ENCODE assay signal across 13 cellular contexts in the genomic region with DNA sequence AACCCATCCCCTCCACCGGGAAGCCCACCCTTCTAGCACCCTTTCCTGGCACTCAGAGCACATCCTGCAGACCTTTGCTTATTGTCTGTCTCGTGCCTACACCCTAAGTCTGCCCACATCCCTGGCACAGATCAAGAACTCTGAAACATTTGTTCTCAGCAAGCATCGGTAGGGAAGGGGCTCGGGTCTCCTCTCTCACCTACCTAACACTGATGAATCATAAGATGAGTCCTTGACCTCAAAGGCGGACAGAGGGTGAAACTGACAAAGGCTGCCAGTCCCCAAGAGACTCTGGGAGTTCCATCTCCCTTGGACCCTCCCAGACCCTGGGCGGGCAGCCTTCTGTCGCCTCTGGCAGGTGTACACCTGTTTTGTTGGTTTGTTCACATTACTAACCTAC. TPM values are rescaled to one million over a fixed set of nuclear protein-coding genes. Genes with fewer than 3 reads are reported as not detected.
"Had no signal": no experiment of that assay in that cellular context is flagged by ENCODE, and none has a peak within 500 bp of the region (broad histone marks: within the 10 kb centered on the region; RNA-seq: fewer than 3 reads in every experiment).

No MANE protein-coding gene starts in this region.

- H3K27me3 ChIP-seq: colonic mucosa, right lobe of liver had no signal

- ATAC-seq: psoas muscle; right lobe of liver; stimulated activated effector memory CD8-positive, alpha-beta T cell treated with anti-CD3 and anti-CD28 coated beads, Interleukin-12 subunit alpha, Interleukin-12 subunit beta, amount 100 ng/mL, for 72 hours had no signal

- H3K9me3 ChIP-seq: colonic mucosa, psoas muscle, right lobe of liver, suprapubic skin had no signal

- DNase-seq: activated CD4-positive, alpha-beta T cell treated with anti-CD3 and anti-CD28 coated beads for 1 hour; activated CD8-positive, alpha-beta memory T cell treated with anti-CD3 and anti-CD28 coated beads for 24 hours; colonic mucosa; effector CD4-positive, alpha-beta T cell; immature natural killer cell; nephron progenitor cell; psoas muscle; right lobe of liver; T1000 had no signal

- H3K36me3 ChIP-seq: colonic mucosa, right lobe of liver, suprapubic skin had no signal

- H3K4me1 ChIP-seq: colonic mucosa, psoas muscle, right lobe of liver had no signal

- H3K27ac ChIP-seq: colonic mucosa, psoas muscle, right lobe of liver, suprapubic skin had no signal

- H3K4me3 ChIP-seq: colonic mucosa, psoas muscle, right lobe of liver, suprapubic skin had no signal

RNA-seq across cellular contexts. Expression of a gene that starts 9.3 kb away (rescaled TPM):
- total RNA-seq: glomerular endothelial cell, SK-MEL-5 had no signal
